In genomic region chr6:17928514-17929430, GRCh38 we compare ENCODE assay signal across 13 cellular contexts. TPM values are rescaled to one million over a fixed set of nuclear protein-coding genes. Genes with fewer than 3 reads are reported as not detected.
DNase-seq lines count a peak whose midpoint lies in the region; ATAC-seq and TF ChIP-seq lines count a peak whose summit lies in the region.
"Had no signal": no experiment of that assay in that cellular context is flagged by ENCODE, and none has a peak within 500 bp of the region (broad histone marks: within the 10 kb centered on the region; RNA-seq: fewer than 3 reads in every experiment).

No MANE protein-coding gene starts in this region.

- in situ Hi-C loops in Caki2 (cut with HindIII; ENCODE audit: low pct_unique_long_range_greater_than_20kb, low sequenced_read_pairs): no loop called here

- H3K4me3 ChIP-seq in fibroblast of pulmonary artery (replicated peaks; ENCODE audit: low read depth, low read length): no peak overlapping the region

- peak overlapping the region; percentile 60 for H3K27ac Mint-ChIP-seq in progenitor cell of endocrine pancreas
- H3K27ac Mint-ChIP-seq in endothelial cell (ENCODE audit: unreplicated experiment): no peak overlapping the region

- TF ChIP-seq CTCF in fibroblast of pulmonary artery (IDR thresholded peaks at IDR 0.05; ENCODE audit: low read length, missing control alignments): no peak
- TF ChIP-seq CTCF in progenitor cell of endocrine pancreas (IDR thresholded peaks at IDR 0.05; ENCODE audit: unreplicated experiment): no peak
- TF ChIP-seq CTCF in endothelial cell (IDR thresholded peaks at IDR 0.05; ENCODE audit: unreplicated experiment): no peak

- no peak for ATAC-seq in GM18870 (IDR thresholded peaks at IDR 0.05; ENCODE audit: unreplicated experiment)
- ATAC-seq: activated T-cell treated with anti-CD3 and anti-CD28 coated beads, Interleukin-2, amount 50 U/mL, for 4 hours had no signal

- H3K9me3 Mint-ChIP-seq in progenitor cell of endocrine pancreas (ENCODE audit: low read depth): no peaks in the 10 kb centered on the region
- H3K9me3 Mint-ChIP-seq in endothelial cell (ENCODE audit: unreplicated experiment): no peaks in the 10 kb centered on the region
- H3K9me3 Mint-ChIP-seq: activated T-cell treated with anti-CD3 and anti-CD28 coated beads, Interleukin-2, amount 50 U/mL, for 4 hours had no signal

- DNase-seq in Caki2 (ENCODE audit: low read depth): peak; percentile 10
- DNase-seq in amniotic epithelial cell (ENCODE audit: low read depth): peak; percentile 61
- peak; percentile 72 for DNase-seq in fibroblast of pulmonary artery (ENCODE audit: low read depth)
- DNase-seq in progenitor cell of endocrine pancreas (ENCODE audit: low spot score, unreplicated experiment): no peak
- DNase-seq in activated effector memory CD4-positive, alpha-beta T cell treated with anti-CD3 and anti-CD28 coated beads, Interleukin-2, amount 50 U/mL, for 16 hours: no peak
- no peak for DNase-seq in endothelial cell (ENCODE audit: low spot score)
- DNase-seq in effector CD8-positive, alpha-beta T cell (lab: John Stamatoyannopoulos, UW): no peak
- DNase-seq: activated T-cell treated with anti-CD3 and anti-CD28 coated beads, Interleukin-2, amount 50 U/mL, for 4 hours; C1 segment of cervical spinal cord; effector memory CD4-positive, alpha-beta T cell; NCI-H2081; small intestine had no signal

- H3K36me3 Mint-ChIP-seq in progenitor cell of endocrine pancreas (ENCODE audit: insufficient read depth) (no peaks in the 10 kb centered on the region), endothelial cell (ENCODE audit: low read depth, unreplicated experiment) (no peaks in the 10 kb centered on the region)

- no peaks in the 10 kb centered on the region for H3K27me3 Mint-ChIP-seq in progenitor cell of endocrine pancreas
- peaks cover 4% of the 10 kb centered on the region for H3K27me3 Mint-ChIP-seq in endothelial cell (ENCODE audit: unreplicated experiment)

- H3K4me1 Mint-ChIP-seq in progenitor cell of endocrine pancreas (ENCODE audit: low read depth): peaks cover 37% of the 10 kb centered on the region
- H3K4me1 Mint-ChIP-seq in endothelial cell (ENCODE audit: unreplicated experiment): peaks cover 60% of the 10 kb centered on the region

- H3K4me3 Mint-ChIP-seq in progenitor cell of endocrine pancreas (ENCODE audit: low read depth): no peak overlapping the region
- H3K4me3 Mint-ChIP-seq in endothelial cell (ENCODE audit: unreplicated experiment): no peak overlapping the region
- H3K4me3 Mint-ChIP-seq: activated T-cell treated with anti-CD3 and anti-CD28 coated beads, Interleukin-2, amount 50 U/mL, for 4 hours had no signal

RNA-seq across cellular contexts. Expression of gene KIF13A, which starts 58.7 kb away (rescaled TPM):
- 23.7 and 26.4 TPM in 2 replicates for total RNA-seq in Caki2 (2014; rRNA removed; shearing (Covaris generic); ENCODE audit: low replicate concordance)
- total RNA-seq in progenitor cell of endocrine pancreas (44.4 and 44.5 TPM in 2 replicates), endothelial cell (ENCODE audit: unreplicated experiment) (139 TPM)

Comparison
In these comparisons a context has a peak if more than half of its experiments do, and no peak if none do; other contexts are left out.
1. DNase-seq: peak in Caki2 (single experiment), amniotic epithelial cell (single experiment) and fibroblast of pulmonary artery (single experiment); none in progenitor cell of endocrine pancreas (single experiment), activated effector memory CD4-positive, alpha-beta T cell treated with anti-CD3 and anti-CD28 coated beads, Interleukin-2, amount 50 U/mL, for 16 hours (single experiment), endothelial cell (single experiment) and effector CD8-positive, alpha-beta T cell (single experiment).